In the genomic region with DNA sequence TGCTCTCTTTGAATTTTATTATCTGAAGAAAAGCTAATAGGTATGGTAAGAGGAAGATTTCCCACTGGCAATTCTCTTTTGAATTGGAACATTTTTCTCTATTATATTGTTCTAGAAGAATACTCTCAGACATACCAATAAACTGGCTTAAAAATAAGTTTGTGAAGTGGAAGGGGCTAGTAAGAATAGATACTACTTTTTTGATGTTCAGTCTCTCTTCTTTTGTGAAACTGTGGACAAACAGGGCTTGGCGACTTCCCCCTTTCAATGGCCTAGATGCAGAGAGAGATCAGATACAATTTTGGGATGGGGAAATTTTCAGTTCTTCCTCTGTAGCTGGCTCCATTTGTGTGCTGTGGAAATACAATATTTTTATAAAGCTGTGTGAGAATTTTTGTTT, we compare ENCODE assay signal across 9 cellular contexts. TPM values are rescaled to one million over a fixed set of nuclear protein-coding genes. Genes with fewer than 3 reads are reported as not detected.
DNase-seq lines count a peak whose midpoint lies in the region; ATAC-seq and TF ChIP-seq lines count a peak whose summit lies in the region.
"Had no signal": no experiment of that assay in that cellular context is flagged by ENCODE, and none has a peak within 500 bp of the region (broad histone marks: within the 10 kb centered on the region; RNA-seq: fewer than 3 reads in every experiment).

No MANE protein-coding gene starts in this region.

- no peaks in the 10 kb centered on the region for H3K27me3 ChIP-seq in rectal smooth muscle tissue (ENCODE audit: control insufficient read depth, insufficient read depth, low read length)

- no peaks in the 10 kb centered on the region for H3K36me3 ChIP-seq in rectal smooth muscle tissue (ENCODE audit: control insufficient read depth, insufficient read depth, low read length)

- peaks cover 27% of the 10 kb centered on the region for H3K27me3 Mint-ChIP-seq in activated T-helper 1 cell treated with anti-CD3 and anti-CD28 coated beads, Interleukin-12 subunit alpha, Interleukin-12 subunit beta, Interleukin-2, Interleukin-4 antibody, amounts not matched to agents 30 ng/mL and 10 ng/mL and 1 ng/mL, durations not matched to agents 14 hours and 24 hours and 36 hours (ENCODE audit: insufficient read depth)
- peaks cover 17 to 31% of the 10 kb centered on the region in 2 donors for H3K27me3 Mint-ChIP-seq in natural killer cell treated with Interleukin-12 subunit alpha and Interleukin-12 subunit beta and Interleukin-15 and Interleukin-18, amount 100 ng/mL, for 72 hours

- TF ChIP-seq CTCF in fibroblast of villous mesenchyme (IDR thresholded peaks at IDR 0.05; ENCODE audit: insufficient read depth, low read depth, low read length), result no peak

- intact Hi-C loops in activated T-helper 1 cell treated with anti-CD3 and anti-CD28 coated beads, Interleukin-12 subunit alpha, Interleukin-12 subunit beta, Interleukin-2, Interleukin-4 antibody, amounts not matched to agents 30 ng/mL and 10 ng/mL and 1 ng/mL, durations not matched to agents 14 hours and 24 hours and 36 hours (cut with micrococcal nuclease), result no loop called here

- no peaks in the 10 kb centered on the region for H3K9me3 Mint-ChIP-seq in activated T-helper 1 cell treated with anti-CD3 and anti-CD28 coated beads, Interleukin-12 subunit alpha, Interleukin-12 subunit beta, Interleukin-2, Interleukin-4 antibody, amounts not matched to agents 30 ng/mL and 10 ng/mL and 1 ng/mL, durations not matched to agents 14 hours and 24 hours and 36 hours
- no peaks in the 10 kb centered on the region for H3K9me3 Mint-ChIP-seq in natural killer cell treated with Interleukin-12 subunit alpha and Interleukin-12 subunit beta and Interleukin-15 and Interleukin-18, amount 100 ng/mL, for 72 hours
- H3K9me3 Mint-ChIP-seq: activated T-helper 17 cell treated with anti-CD3 and anti-CD28 coated beads, Interleukin-2, amount 50 U/mL, for 72 hours had no signal

- H3K36me3 Mint-ChIP-seq in activated T-helper 1 cell treated with anti-CD3 and anti-CD28 coated beads, Interleukin-12 subunit alpha, Interleukin-12 subunit beta, Interleukin-2, Interleukin-4 antibody, amounts not matched to agents 30 ng/mL and 10 ng/mL and 1 ng/mL, durations not matched to agents 14 hours and 24 hours and 36 hours (ENCODE audit: low read depth), result no peaks in the 10 kb centered on the region
- no peaks in the 10 kb centered on the region for H3K36me3 Mint-ChIP-seq in natural killer cell treated with Interleukin-12 subunit alpha and Interleukin-12 subunit beta and Interleukin-15 and Interleukin-18, amount 100 ng/mL, for 72 hours

- peak overlapping the region; percentile 85 for H3K27ac ChIP-seq in rectal smooth muscle tissue (ENCODE audit: low read depth, low read length)

- in situ Hi-C loops in G401 (cut with HindIII; ENCODE audit: low sequenced_read_pairs), result no loop called here

- H3K9ac ChIP-seq in rectal smooth muscle tissue (ENCODE audit: low read length), result no peak overlapping the region

- H3K4me3 Mint-ChIP-seq in activated T-helper 1 cell treated with anti-CD3 and anti-CD28 coated beads, Interleukin-12 subunit alpha, Interleukin-12 subunit beta, Interleukin-2, Interleukin-4 antibody, amounts not matched to agents 30 ng/mL and 10 ng/mL and 1 ng/mL, durations not matched to agents 14 hours and 24 hours and 36 hours, result no peak overlapping the region
- H3K4me3 Mint-ChIP-seq in natural killer cell treated with Interleukin-12 subunit alpha and Interleukin-12 subunit beta and Interleukin-15 and Interleukin-18, amount 100 ng/mL, for 72 hours, result no peak overlapping the region

- H3K4me3 ChIP-seq in fibroblast of villous mesenchyme (ENCODE audit: low read depth, low read length), result peak overlapping the region; percentile 74
- H3K4me3 ChIP-seq in rectal smooth muscle tissue (ENCODE audit: low read length), result peak overlapping the region; percentile 83

- ATAC-seq in natural killer cell treated with Interleukin-12 subunit alpha and Interleukin-12 subunit beta and Interleukin-15 and Interleukin-18, amount 100 ng/mL, for 72 hours, result no peak
- no peak for ATAC-seq in GM18511 (IDR thresholded peaks at IDR 0.05; ENCODE audit: unreplicated experiment)
- ATAC-seq: activated T-helper 17 cell treated with anti-CD3 and anti-CD28 coated beads, Interleukin-2, amount 50 U/mL, for 72 hours had no signal

- DNase-seq in G401 (ENCODE audit: low spot score) (peak; percentile 70), SHP77 (lab: John Stamatoyannopoulos, UW) (peak; percentile 16 to 17), fibroblast of villous mesenchyme (ENCODE audit: low read depth) (peak; percentile 19), NCI-H526 treated with DMSO at 0.1 percent for 48 hours (lab: John Stamatoyannopoulos, UW) (no peak)
- DNase-seq in activated T-helper 1 cell treated with anti-CD3 and anti-CD28 coated beads, Interleukin-12 subunit alpha, Interleukin-12 subunit beta, Interleukin-2, Interleukin-4 antibody, amounts not matched to agents 30 ng/mL and 10 ng/mL and 1 ng/mL, durations not matched to agents 14 hours and 24 hours and 36 hours (ENCODE audit: low spot score), result no peak
- DNase-seq in natural killer cell treated with Interleukin-12 subunit alpha and Interleukin-12 subunit beta and Interleukin-15 and Interleukin-18, amount 100 ng/mL, for 72 hours (ENCODE audit: low spot score), result no peak

- peaks cover 3% of the 10 kb centered on the region for H3K4me1 ChIP-seq in rectal smooth muscle tissue (ENCODE audit: control insufficient read depth, insufficient read depth, low read length)

- no peak overlapping the region for H3K27ac Mint-ChIP-seq in activated T-helper 1 cell treated with anti-CD3 and anti-CD28 coated beads, Interleukin-12 subunit alpha, Interleukin-12 subunit beta, Interleukin-2, Interleukin-4 antibody, amounts not matched to agents 30 ng/mL and 10 ng/mL and 1 ng/mL, durations not matched to agents 14 hours and 24 hours and 36 hours
- H3K27ac Mint-ChIP-seq in natural killer cell treated with Interleukin-12 subunit alpha and Interleukin-12 subunit beta and Interleukin-15 and Interleukin-18, amount 100 ng/mL, for 72 hours, result no peak overlapping the region
- H3K27ac Mint-ChIP-seq: activated T-helper 17 cell treated with anti-CD3 and anti-CD28 coated beads, Interleukin-2, amount 50 U/mL, for 72 hours had no signal

- no peaks in the 10 kb centered on the region for H3K4me1 Mint-ChIP-seq in activated T-helper 1 cell treated with anti-CD3 and anti-CD28 coated beads, Interleukin-12 subunit alpha, Interleukin-12 subunit beta, Interleukin-2, Interleukin-4 antibody, amounts not matched to agents 30 ng/mL and 10 ng/mL and 1 ng/mL, durations not matched to agents 14 hours and 24 hours and 36 hours (ENCODE audit: low read depth)
- peaks cover 3 to 4% of the 10 kb centered on the region in 2 donors for H3K4me1 Mint-ChIP-seq in natural killer cell treated with Interleukin-12 subunit alpha and Interleukin-12 subunit beta and Interleukin-15 and Interleukin-18, amount 100 ng/mL, for 72 hours (ENCODE audit: low read depth in 2 of 2)
- H3K4me1 Mint-ChIP-seq: activated T-helper 17 cell treated with anti-CD3 and anti-CD28 coated beads, Interleukin-2, amount 50 U/mL, for 72 hours had no signal

RNA-seq across cellular contexts. Expression of a gene that starts 2.5 kb away (rescaled TPM):
- total RNA-seq in G401 (2014; rRNA removed; shearing (Covaris generic)), result not detected in 2 replicates
- 62.8 and 67.4 TPM in 2 replicates for total RNA-seq in fibroblast of villous mesenchyme
- total RNA-seq in activated T-helper 1 cell treated with anti-CD3 and anti-CD28 coated beads, Interleukin-12 subunit alpha, Interleukin-12 subunit beta, Interleukin-2, Interleukin-4 antibody, amounts not matched to agents 30 ng/mL and 10 ng/mL and 1 ng/mL, durations not matched to agents 14 hours and 24 hours and 36 hours, result not detected in 2 replicates
- under 1 TPM in 1 of 2 donors, not detected in 1; 0.53 TPM for total RNA-seq in natural killer cell treated with Interleukin-12 subunit alpha and Interleukin-12 subunit beta and Interleukin-15 and Interleukin-18, amount 100 ng/mL, for 72 hours

Comparison
In these comparisons a context has a peak if more than half of its experiments do, and no peak if none do; other contexts are left out.
1. DNase-seq: peak in G401 (single experiment), SHP77 (2 of 2) and fibroblast of villous mesenchyme (single experiment); none in activated T-helper 1 cell treated with anti-CD3 and anti-CD28 coated beads, Interleukin-12 subunit alpha, Interleukin-12 subunit beta, Interleukin-2, Interleukin-4 antibody, amounts not matched to agents 30 ng/mL and 10 ng/mL and 1 ng/mL, durations not matched to agents 14 hours and 24 hours and 36 hours (single experiment), NCI-H526 treated with DMSO at 0.1 percent for 48 hours (single experiment) and natural killer cell treated with Interleukin-12 subunit alpha and Interleukin-12 subunit beta and Interleukin-15 and Interleukin-18, amount 100 ng/mL, for 72 hours (single experiment).
2. RNA of a gene that starts 2.5 kb away (total RNA-seq): 62.8 to 67.4 TPM in fibroblast of villous mesenchyme; 0.53 TPM in natural killer cell treated with Interleukin-12 subunit alpha and Interleukin-12 subunit beta and Interleukin-15 and Interleukin-18, amount 100 ng/mL, for 72 hours, not detected in G401 and not detected in activated T-helper 1 cell treated with anti-CD3 and anti-CD28 coated beads, Interleukin-12 subunit alpha, Interleukin-12 subunit beta, Interleukin-2, Interleukin-4 antibody, amounts not matched to agents 30 ng/mL and 10 ng/mL and 1 ng/mL, durations not matched to agents 14 hours and 24 hours and 36 hours; every median in the first group is over 10 times any median in the second.